In genomic region chr20:53966774-53967398, GRCh38 we compare ENCODE assay signal across 7 cellular contexts.
"Had no signal": no experiment of that assay in that cellular context is flagged by ENCODE, and none has a peak within 500 bp of the region (broad histone marks: within the 10 kb centered on the region; RNA-seq: fewer than 3 reads in every experiment).

No MANE protein-coding gene starts in this region.

- H3K27ac ChIP-seq: GM23248, HL-60 had no signal

- H3K9ac ChIP-seq: GM23248 had no signal

- DNase-seq: GM23248, GOT3, H7, HFFc6 had no signal

- H3K36me3 ChIP-seq: HAP-1 had no signal

- H2AFZ ChIP-seq: GM23248 had no signal

- H3K9me3 ChIP-seq: HAP-1 had no signal

- H3K4me3 ChIP-seq: GM23248, HAP-1 had no signal

- H3K4me1 ChIP-seq: HAP-1 had no signal

- ATAC-seq: HCT116 had no signal
